Comparison of ENCODE assay signal across 10 cellular contexts in genomic region chr18:9094307-9095226, GRCh38.
A peak's percentile ranks its signal among the peaks of the same experiment; 100 is the strongest.
DNase-seq lines count a peak whose midpoint lies in the region; TF ChIP-seq lines count a peak whose summit lies in the region.
"Had no signal": no experiment of that assay in that cellular context is flagged by ENCODE, and none has a peak within 500 bp of the region (broad histone marks: within the 10 kb centered on the region; RNA-seq: fewer than 3 reads in every experiment).

No MANE protein-coding gene starts in this region.

- H3K27ac ChIP-seq in HL-60 (replicated peaks) = peak overlapping the region; percentile 87
- H3K27ac ChIP-seq: adrenal gland, neural progenitor cell had no signal

- DNase-seq in HL-60 (ENCODE audit: low read depth in 1 of 2, low spot score in 1 of 2) (no peak), fibroblast of pulmonary artery (ENCODE audit: low read depth) (peak; percentile 82), NOMO-1 treated with dmso at 0.1 percent for 144 hours (lab: John Stamatoyannopoulos, UW; ENCODE audit: unreplicated experiment) (no peak), midbrain (lab: John Stamatoyannopoulos, UW) (no peak), NOMO-1 (lab: John Stamatoyannopoulos, UW; ENCODE audit: unreplicated experiment in 2 of 2) (no peak), foreskin melanocyte (no peak)
- peak; percentile 69 to 76 for DNase-seq in activated CD4-positive, alpha-beta T cell treated with anti-CD3 and anti-CD28 coated beads, Interleukin-2, amount 50 U/mL, for 48 hours
- peak; percentile 43 to 67 for DNase-seq in stimulated activated CD8-positive, alpha-beta memory T cell treated with anti-CD3 and anti-CD28 coated beads, Interleukin-7, amount 100 ng/mL, for 4 hours (ENCODE audit: low read depth in 2 of 2)
- DNase-seq: adrenal gland had no signal

- no peak for TF ChIP-seq CTCF in HL-60 (IDR thresholded peaks at IDR 0.05; ENCODE audit: insufficient read depth, low read length)
- TF ChIP-seq CTCF in fibroblast of pulmonary artery (IDR thresholded peaks at IDR 0.05; ENCODE audit: low read length, missing control alignments) = no peak

- H3K4me3 ChIP-seq in HL-60 (replicated peaks; ENCODE audit: insufficient read depth, low read length) (no peak overlapping the region), fibroblast of pulmonary artery (replicated peaks; ENCODE audit: low read depth, low read length) (no peak overlapping the region)
- H3K4me3 ChIP-seq: adrenal gland, neural progenitor cell had no signal

- no peaks in the 10 kb centered on the region for H3K27me3 ChIP-seq in HL-60 (ENCODE audit: insufficient read depth, poor library complexity, severe bottlenecking)
- H3K27me3 ChIP-seq: adrenal gland, neural progenitor cell had no signal

Comparison
In these comparisons a context has a peak if more than half of its experiments do, and no peak if none do; other contexts are left out.
1. DNase-seq: peak in activated CD4-positive, alpha-beta T cell treated with anti-CD3 and anti-CD28 coated beads, Interleukin-2, amount 50 U/mL, for 48 hours (2 of 2), fibroblast of pulmonary artery (single experiment) and stimulated activated CD8-positive, alpha-beta memory T cell treated with anti-CD3 and anti-CD28 coated beads, Interleukin-7, amount 100 ng/mL, for 4 hours (2 of 2); none in HL-60 (0 of 2), NOMO-1 treated with dmso at 0.1 percent for 144 hours (single experiment), midbrain (single experiment), NOMO-1 (0 of 2) and foreskin melanocyte (single experiment).